ENCODE assay signal across 1 cellular context in the genomic region with DNA sequence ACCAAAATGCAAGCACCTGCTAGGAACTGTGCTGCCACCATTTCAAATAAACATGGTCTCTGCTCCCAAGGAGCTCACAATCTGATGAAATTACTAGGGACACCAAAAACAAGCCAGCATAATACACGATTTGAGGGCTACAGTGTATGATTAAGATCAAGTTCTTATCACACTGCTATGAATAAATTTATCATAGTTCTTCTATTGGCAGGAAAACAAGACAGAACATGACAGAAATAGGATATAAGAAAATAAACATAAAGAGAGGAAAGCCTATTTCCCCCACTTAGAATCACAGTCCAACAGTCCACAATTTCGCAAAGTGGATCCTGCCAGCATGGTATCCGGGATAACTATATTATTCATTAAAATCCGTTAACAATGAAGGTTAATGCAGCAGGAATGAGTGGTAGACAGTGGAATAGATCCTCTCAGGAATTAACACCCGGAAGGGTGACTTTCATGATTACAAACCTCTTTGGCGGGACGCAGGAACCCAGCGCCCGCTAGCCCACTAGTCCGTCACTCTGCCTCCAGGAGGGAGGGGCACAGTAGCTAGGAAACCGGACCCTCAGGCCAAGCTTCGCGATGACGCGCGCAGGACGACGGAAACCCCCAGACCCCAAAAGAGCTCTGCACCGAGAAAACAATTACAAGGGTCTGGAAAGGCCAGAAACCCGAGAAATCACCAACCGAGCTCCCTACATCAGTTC.
TF ChIP-seq lines count a peak whose summit lies in the region.

No MANE protein-coding gene starts in this region.

TF ChIP-seq in HepG2, 621 proteins besides CTCF, POLR2A, EP300 and RAD21 (continued from another document):
- TF ChIP-seq ZBTB7A (CRISPR knock-in tag; IDR thresholded peaks at IDR 0.05) = peak; percentile 61; the same call in 1 of the 2 replicates
- no peak for TF ChIP-seq HNF4G (IDR thresholded peaks at IDR 0.05; ENCODE audit: borderline replicate concordance, low read depth, low read length)
- TF ChIP-seq HNF4G (CRISPR knock-in tag; IDR thresholded peaks at IDR 0.05; ENCODE audit: borderline replicate concordance, low read depth) = no peak
- no peak for TF ChIP-seq HES4 (CRISPR knock-in tag; IDR thresholded peaks at IDR 0.05; ENCODE audit: borderline replicate concordance)
- 0 out of 2 replicates have a peak, but pooled peaks have one; percentile 10 for TF ChIP-seq ZNF766 (CRISPR knock-in tag; IDR thresholded peaks at IDR 0.05; ENCODE audit: borderline replicate concordance)
- peak; percentile 31; the same call in 1 of the 2 replicates for TF ChIP-seq HNF4A (CRISPR knock-in tag; IDR thresholded peaks at IDR 0.05)
- TF ChIP-seq MYPOP (CRISPR knock-in tag; IDR thresholded peaks at IDR 0.05) = 0 out of 2 replicates have a peak, but pooled peaks have one; percentile 22
- TF ChIP-seq TFDP1 (CRISPR knock-in tag; IDR thresholded peaks at IDR 0.05; ENCODE audit: borderline replicate concordance) = peak; percentile 46; the same call in 1 of the 2 replicates
- TF ChIP-seq HOXA5 (CRISPR knock-in tag; IDR thresholded peaks at IDR 0.05) = peak; percentile 3; the same call in 1 of the 2 replicates
- no peak for TF ChIP-seq RNF2 (conservative IDR thresholded peaks at IDR 0.05; ENCODE audit: low read depth)
- no peak for TF ChIP-seq ZNF414 (CRISPR knock-in tag; IDR thresholded peaks at IDR 0.05)
- TF ChIP-seq ZNF577 (CRISPR knock-in tag; IDR thresholded peaks at IDR 0.05; ENCODE audit: borderline replicate concordance, low read depth) = no peak
- TF ChIP-seq DZIP1 (CRISPR knock-in tag; IDR thresholded peaks at IDR 0.05) = 0 out of 2 replicates have a peak, but pooled peaks have one; percentile 1
- TF ChIP-seq SATB2 (CRISPR knock-in tag; IDR thresholded peaks at IDR 0.05) = 0 out of 2 replicates have a peak, but pooled peaks have one; percentile 33
- TF ChIP-seq ZNF883 (CRISPR knock-in tag; IDR thresholded peaks at IDR 0.05; ENCODE audit: not compliant biosample characterization) = no peak
- TF ChIP-seq HNRNPL (IDR thresholded peaks at IDR 0.05; ENCODE audit: low read depth, low read length) = 0 out of 2 replicates have a peak, but pooled peaks have one; percentile 34
- TF ChIP-seq, protein P1, sequence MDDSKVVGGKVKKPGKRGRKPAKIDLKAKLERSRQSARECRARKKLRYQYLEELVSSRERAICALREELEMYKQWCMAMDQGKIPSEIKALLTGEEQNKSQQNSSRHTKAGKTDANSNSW (CRISPR knock-in tag; IDR thresholded peaks at IDR 0.05; ENCODE audit: borderline replicate concordance) = 0 out of 2 replicates have a peak, but pooled peaks have one; percentile 1
- peak; percentile 34; the same call in 1 of the 2 replicates for TF ChIP-seq CREM (IDR thresholded peaks at IDR 0.05)
- no peak for TF ChIP-seq CREM (CRISPR knock-in tag; IDR thresholded peaks at IDR 0.05)
- TF ChIP-seq SP140L (CRISPR knock-in tag; IDR thresholded peaks at IDR 0.05; ENCODE audit: borderline replicate concordance) = peak; percentile 87; the same call in 1 of the 2 replicates
- TF ChIP-seq CREB1 (IDR thresholded peaks at IDR 0.05) = peak; percentile 19; the same call in 1 of the 2 replicates
- TF ChIP-seq CREB1 (CRISPR knock-in tag; IDR thresholded peaks at IDR 0.05) = no peak
- no peak for TF ChIP-seq ZNF749 (CRISPR knock-in tag; IDR thresholded peaks at IDR 0.05; ENCODE audit: borderline replicate concordance)
- TF ChIP-seq ZSCAN20 (CRISPR knock-in tag; IDR thresholded peaks at IDR 0.05; ENCODE audit: borderline replicate concordance) = peak; percentile 31; the same call in 1 of the 2 replicates
- TF ChIP-seq ZNF629 (CRISPR knock-in tag; conservative IDR thresholded peaks at IDR 0.05) = no peak
- 0 out of 2 replicates have a peak, but pooled peaks have one; percentile 3 for TF ChIP-seq ARNT2 (CRISPR knock-in tag; IDR thresholded peaks at IDR 0.05; ENCODE audit: low read depth)
- no peak for TF ChIP-seq XBP1 (CRISPR knock-in tag; IDR thresholded peaks at IDR 0.05)
- no peak; the same call in 1 of the 2 replicates for TF ChIP-seq ZFP37 (CRISPR knock-in tag; IDR thresholded peaks at IDR 0.05; ENCODE audit: borderline replicate concordance)
- TF ChIP-seq NKX3-1 (CRISPR knock-in tag; IDR thresholded peaks at IDR 0.05) = no peak
- TF ChIP-seq ELF3 (CRISPR knock-in tag; IDR thresholded peaks at IDR 0.05) = 0 out of 2 replicates have a peak, but pooled peaks have one; percentile 38
- TF ChIP-seq MXI1 (IDR thresholded peaks at IDR 0.05; ENCODE audit: borderline replicate concordance, low read depth, low read length) = 0 out of 3 replicates have a peak, but pooled peaks have one; percentile 4
- TF ChIP-seq, protein P2, sequence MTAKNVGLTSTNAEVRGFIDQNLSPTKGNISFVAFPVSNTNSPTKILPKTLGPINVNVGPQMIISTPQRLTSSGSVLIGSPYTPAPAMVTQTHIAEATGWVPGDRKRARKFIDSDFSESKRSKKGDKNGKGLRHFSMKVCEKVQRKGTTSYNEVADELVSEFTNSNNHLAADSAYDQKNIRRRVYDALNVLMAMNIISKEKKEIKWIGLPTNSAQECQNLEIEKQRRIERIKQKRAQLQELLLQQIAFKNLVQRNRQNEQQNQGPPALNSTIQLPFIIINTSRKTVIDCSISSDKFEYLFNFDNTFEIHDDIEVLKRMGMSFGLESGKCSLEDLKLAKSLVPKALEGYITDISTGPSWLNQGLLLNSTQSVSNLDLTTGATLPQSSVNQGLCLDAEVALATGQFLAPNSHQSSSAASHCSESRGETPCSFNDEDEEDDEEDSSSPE (CRISPR knock-in tag; IDR thresholded peaks at IDR 0.05) = peak; percentile 61; the same call in 1 of the 2 replicates
- TF ChIP-seq ZFP36L1 (CRISPR knock-in tag; IDR thresholded peaks at IDR 0.05) = no peak
- no peak for TF ChIP-seq ZNF296 (CRISPR knock-in tag; conservative IDR thresholded peaks at IDR 0.05)
- TF ChIP-seq TP53 (CRISPR knock-in tag; conservative IDR thresholded peaks at IDR 0.05) = no peak
- TF ChIP-seq KMT2B (CRISPR knock-in tag; IDR thresholded peaks at IDR 0.05) = no peak
- 0 out of 2 replicates have a peak, but pooled peaks have one; percentile 12 for TF ChIP-seq ZNF776 (CRISPR knock-in tag; IDR thresholded peaks at IDR 0.05)
- TF ChIP-seq ARID2 (CRISPR knock-in tag; IDR thresholded peaks at IDR 0.05; ENCODE audit: borderline replicate concordance) = peak; percentile 82; the same call in 1 of the 2 replicates
- TF ChIP-seq ZNF800 (CRISPR knock-in tag; IDR thresholded peaks at IDR 0.05) = 0 out of 2 replicates have a peak, but pooled peaks have one; percentile 10
- TF ChIP-seq NFYC (CRISPR knock-in tag; IDR thresholded peaks at IDR 0.05) = 0 out of 2 replicates have a peak, but pooled peaks have one; percentile 14
- 0 out of 2 replicates have a peak, but pooled peaks have one; percentile 30 for TF ChIP-seq FOSL1 (CRISPR knock-in tag; IDR thresholded peaks at IDR 0.05; ENCODE audit: borderline replicate concordance)
- 0 out of 2 replicates have a peak, but pooled peaks have one; percentile 8 for TF ChIP-seq TOPORS (CRISPR knock-in tag; IDR thresholded peaks at IDR 0.05)
- TF ChIP-seq ZNF839 (CRISPR knock-in tag; IDR thresholded peaks at IDR 0.05; ENCODE audit: borderline replicate concordance) = no peak
- TF ChIP-seq, protein P3, sequence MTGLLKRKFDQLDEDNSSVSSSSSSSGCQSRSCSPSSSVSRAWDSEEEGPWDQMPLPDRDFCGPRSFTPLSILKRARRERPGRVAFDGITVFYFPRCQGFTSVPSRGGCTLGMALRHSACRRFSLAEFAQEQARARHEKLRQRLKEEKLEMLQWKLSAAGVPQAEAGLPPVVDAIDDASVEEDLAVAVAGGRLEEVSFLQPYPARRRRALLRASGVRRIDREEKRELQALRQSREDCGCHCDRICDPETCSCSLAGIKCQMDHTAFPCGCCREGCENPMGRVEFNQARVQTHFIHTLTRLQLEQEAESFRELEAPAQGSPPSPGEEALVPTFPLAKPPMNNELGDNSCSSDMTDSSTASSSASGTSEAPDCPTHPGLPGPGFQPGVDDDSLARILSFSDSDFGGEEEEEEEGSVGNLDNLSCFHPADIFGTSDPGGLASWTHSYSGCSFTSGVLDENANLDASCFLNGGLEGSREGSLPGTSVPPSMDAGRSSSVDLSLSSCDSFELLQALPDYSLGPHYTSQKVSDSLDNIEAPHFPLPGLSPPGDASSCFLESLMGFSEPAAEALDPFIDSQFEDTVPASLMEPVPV (CRISPR knock-in tag; IDR thresholded peaks at IDR 0.05) = 0 out of 2 replicates have a peak, but pooled peaks have one; percentile 10
- 0 out of 2 replicates have a peak, but pooled peaks have one; percentile 13 for TF ChIP-seq PRDM15 (CRISPR knock-in tag; IDR thresholded peaks at IDR 0.05)
